In the genomic region with DNA sequence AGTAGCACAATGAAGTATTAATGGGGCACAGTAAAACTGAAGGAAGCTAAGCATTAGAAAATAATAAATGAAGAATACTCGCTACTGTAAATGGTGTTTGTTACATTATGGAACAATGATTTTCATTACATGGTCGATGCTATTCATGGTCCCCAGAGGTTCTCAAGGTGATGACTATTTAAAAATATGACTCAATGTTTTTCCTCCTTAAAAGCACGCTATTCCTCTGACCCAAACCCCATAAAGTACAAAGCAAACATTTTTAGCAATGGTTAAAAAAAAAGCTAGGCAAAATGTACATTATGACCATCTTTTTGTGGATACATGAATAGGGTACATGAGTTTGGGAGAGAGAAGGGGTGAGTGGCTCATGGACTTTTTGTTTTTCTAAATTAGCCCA, we compare ENCODE assay signal across 12 cellular contexts. TPM values are rescaled to one million over a fixed set of nuclear protein-coding genes. Genes with fewer than 3 reads are reported as not detected.
"Had no signal": no experiment of that assay in that cellular context is flagged by ENCODE, and none has a peak within 500 bp of the region (broad histone marks: within the 10 kb centered on the region; RNA-seq: fewer than 3 reads in every experiment).

No MANE protein-coding gene starts in this region.

- FAIRE-seq: H1, H54 had no signal

- H3K27ac ChIP-seq: GM23248 had no signal

- H3K4me3 ChIP-seq: GM23248, GM23338, HAP-1 had no signal

- H3K27ac Mint-ChIP-seq: GM23338, H9, HFFc6 had no signal

- DNase-seq: GM23248, GOT3, H7, H9, HCEC 1CT, HFFc6 had no signal

- H3K36me3 ChIP-seq: HAP-1 had no signal

- H3K9me3 ChIP-seq: HAP-1 had no signal

- ATAC-seq: GM23338, HCT116 had no signal

- H3K9me3 Mint-ChIP-seq: GM23338, H9, HFFc6 had no signal

- H2AFZ ChIP-seq: GM23248, GM23338 had no signal

- H3K9ac ChIP-seq: GM23248 had no signal

- H3K4me2 ChIP-seq: GM23338 had no signal

- H3K4me3 Mint-ChIP-seq: GM23338, H9, HFFc6 had no signal

- H3K4me1 Mint-ChIP-seq: GM23338, H9 had no signal

RNA-seq across cellular contexts. Expression of a gene that starts 55.1 kb away (rescaled TPM):
- total RNA-seq: GM23248, GM23338, H1, H4, H7, H9 had no signal
